Comparison of ENCODE assay signal across 1 cellular context in the genomic region with DNA sequence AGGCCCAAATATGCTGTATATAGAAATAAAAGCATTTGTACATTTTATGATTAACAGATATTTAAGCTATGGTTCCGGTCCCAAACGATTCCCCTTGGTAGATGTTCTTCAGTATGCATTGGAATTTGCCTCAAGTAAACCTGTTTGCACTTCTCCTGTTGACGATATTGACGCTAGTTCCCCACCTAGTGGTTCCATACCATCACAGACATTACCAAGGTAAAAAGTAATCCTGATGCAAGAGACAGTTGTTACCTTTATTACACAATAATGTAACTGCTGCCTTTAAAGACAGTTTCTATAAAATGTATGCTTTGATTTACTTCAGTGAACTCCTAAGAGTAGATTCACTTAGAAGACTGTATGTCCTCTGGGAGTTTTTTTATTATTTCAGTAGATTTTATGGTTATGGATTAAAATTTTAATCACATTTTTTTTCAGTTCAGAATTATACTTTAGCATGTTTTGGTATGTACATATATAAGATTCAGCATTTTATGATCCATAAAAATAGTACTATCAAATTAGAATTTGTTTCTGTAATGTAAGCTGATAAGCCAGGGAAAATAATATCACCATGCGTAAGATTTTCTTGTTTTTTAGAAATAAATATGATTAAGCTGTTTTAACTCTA.
TF ChIP-seq lines count a peak whose summit lies in the region.

No MANE protein-coding gene starts in this region.

TF ChIP-seq in HepG2, 621 proteins besides CTCF, POLR2A, EP300 and RAD21 (continued from another document and continues in another):
- TF ChIP-seq, protein P1, sequence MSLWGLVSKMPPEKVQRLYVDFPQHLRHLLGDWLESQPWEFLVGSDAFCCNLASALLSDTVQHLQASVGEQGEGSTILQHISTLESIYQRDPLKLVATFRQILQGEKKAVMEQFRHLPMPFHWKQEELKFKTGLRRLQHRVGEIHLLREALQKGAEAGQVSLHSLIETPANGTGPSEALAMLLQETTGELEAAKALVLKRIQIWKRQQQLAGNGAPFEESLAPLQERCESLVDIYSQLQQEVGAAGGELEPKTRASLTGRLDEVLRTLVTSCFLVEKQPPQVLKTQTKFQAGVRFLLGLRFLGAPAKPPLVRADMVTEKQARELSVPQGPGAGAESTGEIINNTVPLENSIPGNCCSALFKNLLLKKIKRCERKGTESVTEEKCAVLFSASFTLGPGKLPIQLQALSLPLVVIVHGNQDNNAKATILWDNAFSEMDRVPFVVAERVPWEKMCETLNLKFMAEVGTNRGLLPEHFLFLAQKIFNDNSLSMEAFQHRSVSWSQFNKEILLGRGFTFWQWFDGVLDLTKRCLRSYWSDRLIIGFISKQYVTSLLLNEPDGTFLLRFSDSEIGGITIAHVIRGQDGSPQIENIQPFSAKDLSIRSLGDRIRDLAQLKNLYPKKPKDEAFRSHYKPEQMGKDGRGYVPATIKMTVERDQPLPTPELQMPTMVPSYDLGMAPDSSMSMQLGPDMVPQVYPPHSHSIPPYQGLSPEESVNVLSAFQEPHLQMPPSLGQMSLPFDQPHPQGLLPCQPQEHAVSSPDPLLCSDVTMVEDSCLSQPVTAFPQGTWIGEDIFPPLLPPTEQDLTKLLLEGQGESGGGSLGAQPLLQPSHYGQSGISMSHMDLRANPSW (CRISPR knock-in tag; IDR thresholded peaks at IDR 0.05; ENCODE audit: borderline replicate concordance) = no peak
- no peak for TF ChIP-seq FOXJ3 (CRISPR knock-in tag; IDR thresholded peaks at IDR 0.05; ENCODE audit: borderline replicate concordance)
- no peak for TF ChIP-seq PAWR (CRISPR knock-in tag; IDR thresholded peaks at IDR 0.05; ENCODE audit: borderline replicate concordance)
- TF ChIP-seq SRF (IDR thresholded peaks at IDR 0.05; ENCODE audit: low read depth, low read length) = no peak
- TF ChIP-seq, protein P2, sequence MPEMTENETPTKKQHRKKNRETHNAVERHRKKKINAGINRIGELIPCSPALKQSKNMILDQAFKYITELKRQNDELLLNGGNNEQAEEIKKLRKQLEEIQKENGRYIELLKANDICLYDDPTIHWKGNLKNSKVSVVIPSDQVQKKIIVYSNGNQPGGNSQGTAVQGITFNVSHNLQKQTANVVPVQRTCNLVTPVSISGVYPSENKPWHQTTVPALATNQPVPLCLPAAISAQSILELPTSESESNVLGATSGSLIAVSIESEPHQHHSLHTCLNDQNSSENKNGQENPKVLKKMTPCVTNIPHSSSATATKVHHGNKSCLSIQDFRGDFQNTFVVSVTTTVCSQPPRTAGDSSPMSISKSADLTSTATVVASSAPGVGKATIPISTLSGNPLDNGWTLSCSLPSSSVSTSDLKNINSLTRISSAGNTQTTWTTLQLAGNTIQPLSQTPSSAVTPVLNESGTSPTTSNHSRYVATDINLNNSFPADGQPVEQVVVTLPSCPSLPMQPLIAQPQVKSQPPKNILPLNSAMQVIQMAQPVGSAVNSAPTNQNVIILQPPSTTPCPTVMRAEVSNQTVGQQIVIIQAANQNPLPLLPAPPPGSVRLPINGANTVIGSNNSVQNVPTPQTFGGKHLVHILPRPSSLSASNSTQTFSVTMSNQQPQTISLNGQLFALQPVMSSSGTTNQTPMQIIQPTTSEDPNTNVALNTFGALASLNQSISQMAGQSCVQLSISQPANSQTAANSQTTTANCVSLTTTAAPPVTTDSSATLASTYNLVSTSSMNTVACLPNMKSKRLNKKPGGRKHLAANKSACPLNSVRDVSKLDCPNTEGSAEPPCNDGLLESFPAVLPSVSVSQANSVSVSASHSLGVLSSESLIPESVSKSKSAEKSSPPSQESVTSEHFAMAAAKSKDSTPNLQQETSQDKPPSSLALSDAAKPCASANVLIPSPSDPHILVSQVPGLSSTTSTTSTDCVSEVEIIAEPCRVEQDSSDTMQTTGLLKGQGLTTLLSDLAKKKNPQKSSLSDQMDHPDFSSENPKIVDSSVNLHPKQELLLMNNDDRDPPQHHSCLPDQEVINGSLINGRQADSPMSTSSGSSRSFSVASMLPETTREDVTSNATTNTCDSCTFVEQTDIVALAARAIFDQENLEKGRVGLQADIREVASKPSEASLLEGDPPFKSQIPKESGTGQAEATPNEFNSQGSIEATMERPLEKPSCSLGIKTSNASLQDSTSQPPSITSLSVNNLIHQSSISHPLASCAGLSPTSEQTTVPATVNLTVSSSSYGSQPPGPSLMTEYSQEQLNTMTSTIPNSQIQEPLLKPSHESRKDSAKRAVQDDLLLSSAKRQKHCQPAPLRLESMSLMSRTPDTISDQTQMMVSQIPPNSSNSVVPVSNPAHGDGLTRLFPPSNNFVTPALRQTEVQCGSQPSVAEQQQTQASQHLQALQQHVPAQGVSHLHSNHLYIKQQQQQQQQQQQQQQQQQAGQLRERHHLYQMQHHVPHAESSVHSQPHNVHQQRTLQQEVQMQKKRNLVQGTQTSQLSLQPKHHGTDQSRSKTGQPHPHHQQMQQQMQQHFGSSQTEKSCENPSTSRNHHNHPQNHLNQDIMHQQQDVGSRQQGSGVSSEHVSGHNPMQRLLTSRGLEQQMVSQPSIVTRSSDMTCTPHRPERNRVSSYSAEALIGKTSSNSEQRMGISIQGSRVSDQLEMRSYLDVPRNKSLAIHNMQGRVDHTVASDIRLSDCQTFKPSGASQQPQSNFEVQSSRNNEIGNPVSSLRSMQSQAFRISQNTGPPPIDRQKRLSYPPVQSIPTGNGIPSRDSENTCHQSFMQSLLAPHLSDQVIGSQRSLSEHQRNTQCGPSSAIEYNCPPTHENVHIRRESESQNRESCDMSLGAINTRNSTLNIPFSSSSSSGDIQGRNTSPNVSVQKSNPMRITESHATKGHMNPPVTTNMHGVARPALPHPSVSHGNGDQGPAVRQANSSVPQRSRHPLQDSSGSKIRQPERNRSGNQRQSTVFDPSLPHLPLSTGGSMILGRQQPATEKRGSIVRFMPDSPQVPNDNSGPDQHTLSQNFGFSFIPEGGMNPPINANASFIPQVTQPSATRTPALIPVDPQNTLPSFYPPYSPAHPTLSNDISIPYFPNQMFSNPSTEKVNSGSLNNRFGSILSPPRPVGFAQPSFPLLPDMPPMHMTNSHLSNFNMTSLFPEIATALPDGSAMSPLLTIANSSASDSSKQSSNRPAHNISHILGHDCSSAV (CRISPR knock-in tag; IDR thresholded peaks at IDR 0.05; ENCODE audit: borderline replicate concordance) = no peak
- TF ChIP-seq, protein P3, sequence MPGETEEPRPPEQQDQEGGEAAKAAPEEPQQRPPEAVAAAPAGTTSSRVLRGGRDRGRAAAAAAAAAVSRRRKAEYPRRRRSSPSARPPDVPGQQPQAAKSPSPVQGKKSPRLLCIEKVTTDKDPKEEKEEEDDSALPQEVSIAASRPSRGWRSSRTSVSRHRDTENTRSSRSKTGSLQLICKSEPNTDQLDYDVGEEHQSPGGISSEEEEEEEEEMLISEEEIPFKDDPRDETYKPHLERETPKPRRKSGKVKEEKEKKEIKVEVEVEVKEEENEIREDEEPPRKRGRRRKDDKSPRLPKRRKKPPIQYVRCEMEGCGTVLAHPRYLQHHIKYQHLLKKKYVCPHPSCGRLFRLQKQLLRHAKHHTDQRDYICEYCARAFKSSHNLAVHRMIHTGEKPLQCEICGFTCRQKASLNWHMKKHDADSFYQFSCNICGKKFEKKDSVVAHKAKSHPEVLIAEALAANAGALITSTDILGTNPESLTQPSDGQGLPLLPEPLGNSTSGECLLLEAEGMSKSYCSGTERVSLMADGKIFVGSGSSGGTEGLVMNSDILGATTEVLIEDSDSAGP (CRISPR knock-in tag; IDR thresholded peaks at IDR 0.05; ENCODE audit: borderline replicate concordance) = no peak
- no peak for TF ChIP-seq ZNF235 (CRISPR knock-in tag; IDR thresholded peaks at IDR 0.05; ENCODE audit: borderline replicate concordance)
- TF ChIP-seq, protein P4, sequence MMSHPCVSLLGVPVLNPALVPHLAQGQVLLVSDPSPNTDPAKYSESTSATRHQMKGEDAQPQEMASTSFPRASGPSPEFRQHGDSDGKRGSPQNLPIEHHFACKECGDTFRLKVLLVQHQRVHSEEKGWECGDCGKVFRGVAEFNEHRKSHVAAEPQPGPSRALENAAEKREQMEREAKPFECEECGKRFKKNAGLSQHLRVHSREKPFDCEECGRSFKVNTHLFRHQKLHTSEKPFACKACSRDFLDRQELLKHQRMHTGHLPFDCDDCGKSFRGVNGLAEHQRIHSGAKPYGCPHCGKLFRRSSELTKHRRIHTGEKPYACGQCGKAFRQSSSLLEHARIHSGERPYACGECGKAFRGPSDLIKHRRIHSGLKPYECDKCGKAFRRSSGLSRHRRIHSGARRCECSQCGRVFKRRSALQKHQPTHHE (CRISPR knock-in tag; IDR thresholded peaks at IDR 0.05; ENCODE audit: borderline replicate concordance) = no peak
- no peak for TF ChIP-seq ZNF234 (CRISPR knock-in tag; conservative IDR thresholded peaks at IDR 0.05)
- TF ChIP-seq, protein P5, sequence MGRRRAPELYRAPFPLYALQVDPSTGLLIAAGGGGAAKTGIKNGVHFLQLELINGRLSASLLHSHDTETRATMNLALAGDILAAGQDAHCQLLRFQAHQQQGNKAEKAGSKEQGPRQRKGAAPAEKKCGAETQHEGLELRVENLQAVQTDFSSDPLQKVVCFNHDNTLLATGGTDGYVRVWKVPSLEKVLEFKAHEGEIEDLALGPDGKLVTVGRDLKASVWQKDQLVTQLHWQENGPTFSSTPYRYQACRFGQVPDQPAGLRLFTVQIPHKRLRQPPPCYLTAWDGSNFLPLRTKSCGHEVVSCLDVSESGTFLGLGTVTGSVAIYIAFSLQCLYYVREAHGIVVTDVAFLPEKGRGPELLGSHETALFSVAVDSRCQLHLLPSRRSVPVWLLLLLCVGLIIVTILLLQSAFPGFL (CRISPR knock-in tag; IDR thresholded peaks at IDR 0.05) = no peak
- no peak for TF ChIP-seq ZBTB7A (CRISPR knock-in tag; IDR thresholded peaks at IDR 0.05)
- TF ChIP-seq, protein P6, sequence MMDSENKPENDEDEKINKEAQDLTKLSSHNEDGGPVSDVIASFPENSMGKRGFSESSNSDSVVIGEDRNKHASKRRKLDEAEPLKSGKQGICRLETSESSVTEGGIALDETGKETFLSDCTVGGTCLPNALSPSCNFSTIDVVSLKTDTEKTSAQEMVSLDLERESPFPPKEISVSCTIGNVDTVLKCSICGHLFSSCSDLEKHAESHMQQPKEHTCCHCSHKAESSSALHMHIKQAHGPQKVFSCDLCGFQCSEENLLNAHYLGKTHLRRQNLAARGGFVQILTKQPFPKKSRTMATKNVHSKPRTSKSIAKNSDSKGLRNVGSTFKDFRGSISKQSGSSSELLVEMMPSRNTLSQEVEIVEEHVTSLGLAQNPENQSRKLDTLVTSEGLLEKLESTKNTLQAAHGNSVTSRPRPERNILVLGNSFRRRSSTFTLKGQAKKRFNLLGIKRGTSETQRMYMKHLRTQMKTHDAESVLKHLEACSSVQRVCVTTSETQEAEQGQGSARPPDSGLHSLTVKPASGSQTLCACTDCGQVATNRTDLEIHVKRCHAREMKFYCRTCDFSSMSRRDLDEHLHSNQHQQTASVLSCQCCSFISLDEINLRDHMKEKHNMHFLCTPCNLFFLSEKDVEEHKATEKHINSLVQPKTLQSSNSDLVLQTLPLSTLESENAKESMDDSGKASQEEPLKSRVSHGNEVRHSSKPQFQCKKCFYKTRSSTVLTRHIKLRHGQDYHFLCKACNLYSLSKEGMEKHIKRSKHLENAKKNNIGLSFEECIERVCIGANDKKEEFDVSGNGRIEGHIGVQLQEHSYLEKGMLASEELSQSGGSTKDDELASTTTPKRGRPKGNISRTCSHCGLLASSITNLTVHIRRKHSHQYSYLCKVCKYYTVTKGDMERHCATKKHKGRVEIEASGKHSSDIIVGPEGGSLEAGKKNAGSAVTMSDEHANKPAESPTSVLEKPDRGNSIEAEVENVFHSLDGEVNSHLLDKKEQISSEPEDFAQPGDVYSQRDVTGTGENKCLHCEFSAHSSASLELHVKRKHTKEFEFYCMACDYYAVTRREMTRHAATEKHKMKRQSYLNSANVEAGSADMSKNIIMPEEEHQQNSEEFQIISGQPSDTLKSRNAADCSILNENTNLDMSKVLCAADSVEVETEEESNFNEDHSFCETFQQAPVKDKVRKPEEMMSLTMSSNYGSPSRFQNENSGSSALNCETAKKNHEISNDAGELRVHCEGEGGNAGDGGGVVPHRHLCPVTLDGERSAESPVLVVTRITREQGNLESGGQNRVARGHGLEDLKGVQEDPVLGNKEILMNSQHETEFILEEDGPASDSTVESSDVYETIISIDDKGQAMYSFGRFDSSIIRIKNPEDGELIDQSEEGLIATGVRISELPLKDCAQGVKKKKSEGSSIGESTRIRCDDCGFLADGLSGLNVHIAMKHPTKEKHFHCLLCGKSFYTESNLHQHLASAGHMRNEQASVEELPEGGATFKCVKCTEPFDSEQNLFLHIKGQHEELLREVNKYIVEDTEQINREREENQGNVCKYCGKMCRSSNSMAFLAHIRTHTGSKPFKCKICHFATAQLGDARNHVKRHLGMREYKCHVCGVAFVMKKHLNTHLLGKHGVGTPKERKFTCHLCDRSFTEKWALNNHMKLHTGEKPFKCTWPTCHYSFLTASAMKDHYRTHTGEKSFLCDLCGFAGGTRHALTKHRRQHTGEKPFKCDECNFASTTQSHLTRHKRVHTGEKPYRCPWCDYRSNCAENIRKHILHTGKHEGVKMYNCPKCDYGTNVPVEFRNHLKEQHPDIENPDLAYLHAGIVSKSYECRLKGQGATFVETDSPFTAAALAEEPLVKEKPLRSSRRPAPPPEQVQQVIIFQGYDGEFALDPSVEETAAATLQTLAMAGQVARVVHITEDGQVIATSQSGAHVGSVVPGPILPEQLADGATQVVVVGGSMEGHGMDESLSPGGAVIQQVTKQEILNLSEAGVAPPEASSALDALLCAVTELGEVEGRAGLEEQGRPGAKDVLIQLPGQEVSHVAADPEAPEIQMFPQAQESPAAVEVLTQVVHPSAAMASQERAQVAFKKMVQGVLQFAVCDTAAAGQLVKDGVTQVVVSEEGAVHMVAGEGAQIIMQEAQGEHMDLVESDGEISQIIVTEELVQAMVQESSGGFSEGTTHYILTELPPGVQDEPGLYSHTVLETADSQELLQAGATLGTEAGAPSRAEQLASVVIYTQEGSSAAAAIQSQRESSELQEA (CRISPR knock-in tag; IDR thresholded peaks at IDR 0.05; ENCODE audit: not compliant biosample characterization) = no peak
- no peak for TF ChIP-seq ZNF274 (CRISPR knock-in tag; IDR thresholded peaks at IDR 0.05)
- TF ChIP-seq SMC3 (IDR thresholded peaks at IDR 0.05; ENCODE audit: low read length) = peak; percentile 73
- no peak for TF ChIP-seq SIX4 (CRISPR knock-in tag; IDR thresholded peaks at IDR 0.05)
- no peak for TF ChIP-seq GLI4 (CRISPR knock-in tag; IDR thresholded peaks at IDR 0.05; ENCODE audit: borderline replicate concordance)
- no peak for TF ChIP-seq ZKSCAN5 (CRISPR knock-in tag; IDR thresholded peaks at IDR 0.05)
- TF ChIP-seq MED13 (CRISPR knock-in tag; IDR thresholded peaks at IDR 0.05) = no peak
- no peak for TF ChIP-seq HMG20A (CRISPR knock-in tag; IDR thresholded peaks at IDR 0.05; ENCODE audit: borderline replicate concordance)
- TF ChIP-seq HNF4A (CRISPR knock-in tag; IDR thresholded peaks at IDR 0.05) = no peak
- TF ChIP-seq, protein P7, sequence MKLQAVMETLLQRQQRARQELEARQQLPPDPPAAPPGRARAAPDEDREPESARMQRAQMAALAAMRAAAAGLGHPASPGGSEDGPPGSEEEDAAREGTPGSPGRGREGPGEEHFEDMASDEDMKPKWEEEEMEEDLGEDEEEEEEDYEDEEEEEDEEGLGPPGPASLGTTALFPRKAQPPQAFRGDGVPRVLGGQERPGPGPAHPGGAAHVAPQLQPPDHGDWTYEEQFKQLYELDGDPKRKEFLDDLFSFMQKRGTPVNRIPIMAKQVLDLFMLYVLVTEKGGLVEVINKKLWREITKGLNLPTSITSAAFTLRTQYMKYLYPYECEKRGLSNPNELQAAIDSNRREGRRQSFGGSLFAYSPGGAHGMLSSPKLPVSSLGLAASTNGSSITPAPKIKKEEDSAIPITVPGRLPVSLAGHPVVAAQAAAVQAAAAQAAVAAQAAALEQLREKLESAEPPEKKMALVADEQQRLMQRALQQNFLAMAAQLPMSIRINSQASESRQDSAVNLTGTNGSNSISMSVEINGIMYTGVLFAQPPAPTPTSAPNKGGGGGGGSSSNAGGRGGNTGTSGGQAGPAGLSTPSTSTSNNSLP (IDR thresholded peaks at IDR 0.05; ENCODE audit: low read depth, low read length) = peak; percentile 70
- no peak for TF ChIP-seq THAP11 (CRISPR knock-in tag; IDR thresholded peaks at IDR 0.05)
- TF ChIP-seq ZNF703 (CRISPR knock-in tag; IDR thresholded peaks at IDR 0.05; ENCODE audit: borderline replicate concordance) = no peak
- TF ChIP-seq CEBPG (CRISPR knock-in tag; IDR thresholded peaks at IDR 0.05) = peak; percentile 86
